16 cellular contexts compared by ENCODE assay signal in genomic region chr16:65125871-65126270, GRCh38. TPM values are rescaled to one million over a fixed set of nuclear protein-coding genes. Genes with fewer than 3 reads are reported as not detected.
DNase-seq lines count a peak whose midpoint lies in the region; ATAC-seq, FAIRE-seq and TF ChIP-seq lines count a peak whose summit lies in the region.
"Had no signal": no experiment of that assay in that cellular context is flagged by ENCODE, and none has a peak within 500 bp of the region (broad histone marks: within the 10 kb centered on the region; RNA-seq: fewer than 3 reads in every experiment).

No MANE protein-coding gene starts in this region.

- in situ Hi-C loops in astrocyte of the spinal cord (cut with HindIII; ENCODE audit: low sequenced_read_pairs): no loop called here

- no peaks in the 10 kb centered on the region for H3K36me3 ChIP-seq in keratinocyte (ENCODE audit: control insufficient read depth in 2 of 2, extremely low read depth in 1 of 2, insufficient read depth in 2 of 2, low read length in 2 of 2)
- H3K36me3 ChIP-seq: MG63, suprapubic skin had no signal

- no peaks in the 10 kb centered on the region for H3K9me3 ChIP-seq in keratinocyte (ENCODE audit: control insufficient read depth, low read depth, low read length)
- H3K9me3 ChIP-seq: MG63, psoas muscle, suprapubic skin had no signal

- H3K4me1 ChIP-seq in keratinocyte (ENCODE audit: control insufficient read depth, extremely low read depth, insufficient read depth, low read length): peaks cover 11% of the 10 kb centered on the region

- no peak overlapping the region for H3K9ac ChIP-seq in keratinocyte (ENCODE audit: control insufficient read depth, extremely low read depth, insufficient read depth, low read length)

- H3K27me3 ChIP-seq in keratinocyte (ENCODE audit: control insufficient read depth, extremely low read depth, insufficient read depth, low read length): peaks cover 31% of the 10 kb centered on the region
- H3K27me3 ChIP-seq: MG63 had no signal

- dilution Hi-C loops in keratinocyte (cut with MboI; ENCODE audit: extremely low pct_ligation_motif_present, low sequenced_read_pairs): no loop called here

- H3K27me3 Mint-ChIP-seq in type B pancreatic cell: peaks cover 45% of the 10 kb centered on the region
- peaks cover 19% of the 10 kb centered on the region for H3K27me3 Mint-ChIP-seq in activated CD8-positive, alpha-beta T cell treated with anti-CD3 and anti-CD28 coated beads for 36 hours

- peak overlapping the region; percentile 56 for H2AFZ ChIP-seq in keratinocyte (ENCODE audit: control insufficient read depth, low read length)

- peak; percentile 62 for FAIRE-seq in keratinocyte (lab: Jason Lieb, UNC)

- H3K4me3 Mint-ChIP-seq in type B pancreatic cell: peak overlapping the region; percentile 51
- no peak overlapping the region for H3K4me3 Mint-ChIP-seq in activated CD8-positive, alpha-beta T cell treated with anti-CD3 and anti-CD28 coated beads for 36 hours
- H3K4me3 Mint-ChIP-seq: activated CD8-positive, alpha-beta T cell treated with anti-CD3 and anti-CD28 coated beads, Interleukin-2, amount 10 ng/mL, durations not matched to agents 7 days and 5 days; activated T-helper 17 cell treated with anti-CD3 and anti-CD28 coated beads, Interleukin-2, amount 50 U/mL, for 72 hours had no signal

- no peak overlapping the region for H3K27ac ChIP-seq in keratinocyte (ENCODE audit: control insufficient read depth, insufficient read depth, low read length)
- H3K27ac ChIP-seq: psoas muscle, suprapubic skin had no signal

- POLR2A ChIA-PET in activated CD8-positive, alpha-beta T cell treated with anti-CD3 and anti-CD28 coated beads for 36 hours (lab: Charles Lee): no interaction called here

- H4K20me1 ChIP-seq in keratinocyte (ENCODE audit: control insufficient read depth, extremely low read depth, insufficient read depth, low read length): no peaks in the 10 kb centered on the region

- DNase-seq in LoVo (ENCODE audit: low spot score): peak; percentile 75
- DNase-seq in astrocyte of the spinal cord (ENCODE audit: low read depth, low spot score): peak; percentile 77
- DNase-seq in keratinocyte (ENCODE audit: low read depth, low spot score): no peak
- no peak for DNase-seq in type B pancreatic cell (ENCODE audit: extremely low spot score, unreplicated experiment)
- no peak for DNase-seq in GM19238 (ENCODE audit: insufficient read length, low spot score)
- no peak for DNase-seq in activated CD8-positive, alpha-beta T cell treated with anti-CD3 and anti-CD28 coated beads for 36 hours
- DNase-seq: activated CD8-positive, alpha-beta T cell treated with anti-CD3 and anti-CD28 coated beads, Interleukin-2, amount 10 ng/mL, durations not matched to agents 7 days and 5 days; anterior cingulate cortex; C1 segment of cervical spinal cord; DMS79; MG63; psoas muscle had no signal

- no peak for TF ChIP-seq CTCF in astrocyte of the spinal cord (IDR thresholded peaks at IDR 0.05; ENCODE audit: low read depth, low read length)
- TF ChIP-seq CTCF in keratinocyte (optimal IDR thresholded peaks at IDR 0.05 in 1 of 3, IDR thresholded peaks at IDR 0.05 in 1 of 3, conservative IDR thresholded peaks at IDR 0.05 in 1 of 3; ENCODE audit: extremely low read depth in 1 of 3, insufficient read depth in 2 of 3, low read length in 3 of 3): no peak
- no peak for TF ChIP-seq CTCF in type B pancreatic cell (conservative IDR thresholded peaks at IDR 0.05)
- no peak for TF ChIP-seq CTCF in activated CD8-positive, alpha-beta T cell treated with anti-CD3 and anti-CD28 coated beads for 36 hours (IDR thresholded peaks at IDR 0.05)

- CTCF ChIA-PET in activated CD8-positive, alpha-beta T cell treated with anti-CD3 and anti-CD28 coated beads for 36 hours (lab: Charles Lee): no interaction called here

- H3K79me2 ChIP-seq in keratinocyte (ENCODE audit: control insufficient read depth, insufficient read depth, low read length): peaks cover 11% of the 10 kb centered on the region

- intact Hi-C loops in activated CD8-positive, alpha-beta T cell treated with anti-CD3 and anti-CD28 coated beads for 36 hours (cut with micrococcal nuclease): no loop called here

- peaks cover 5% of the 10 kb centered on the region for H3K36me3 Mint-ChIP-seq in type B pancreatic cell
- no peaks in the 10 kb centered on the region for H3K36me3 Mint-ChIP-seq in activated CD8-positive, alpha-beta T cell treated with anti-CD3 and anti-CD28 coated beads for 36 hours (ENCODE audit: low read depth)

- peaks cover 8% of the 10 kb centered on the region for H3K9me3 Mint-ChIP-seq in type B pancreatic cell
- H3K9me3 Mint-ChIP-seq in activated CD8-positive, alpha-beta T cell treated with anti-CD3 and anti-CD28 coated beads for 36 hours: no peaks in the 10 kb centered on the region
- H3K9me3 Mint-ChIP-seq: activated T-helper 17 cell treated with anti-CD3 and anti-CD28 coated beads, Interleukin-2, amount 50 U/mL, for 72 hours had no signal

- H3K27ac Mint-ChIP-seq in type B pancreatic cell: peak overlapping the region; percentile 56
- H3K27ac Mint-ChIP-seq in activated CD8-positive, alpha-beta T cell treated with anti-CD3 and anti-CD28 coated beads for 36 hours: no peak overlapping the region
- H3K27ac Mint-ChIP-seq: activated CD8-positive, alpha-beta T cell treated with anti-CD3 and anti-CD28 coated beads, Interleukin-2, amount 10 ng/mL, durations not matched to agents 7 days and 5 days; activated T-helper 17 cell treated with anti-CD3 and anti-CD28 coated beads, Interleukin-2, amount 50 U/mL, for 72 hours had no signal

- H3K4me2 ChIP-seq in keratinocyte (ENCODE audit: control insufficient read depth, extremely low read depth, insufficient read depth, low read depth, low read length): no peak overlapping the region

- no peak for ATAC-seq in activated CD8-positive, alpha-beta T cell treated with anti-CD3 and anti-CD28 coated beads for 36 hours
- no peak for ATAC-seq in GM19328 (IDR thresholded peaks at IDR 0.05; ENCODE audit: unreplicated experiment)
- ATAC-seq: activated CD8-positive, alpha-beta T cell treated with anti-CD3 and anti-CD28 coated beads, Interleukin-2, amount 10 ng/mL, durations not matched to agents 7 days and 5 days; activated T-helper 17 cell treated with anti-CD3 and anti-CD28 coated beads, Interleukin-2, amount 50 U/mL, for 72 hours; psoas muscle had no signal

- H3K9me1 ChIP-seq in keratinocyte (ENCODE audit: control insufficient read depth, extremely low read depth, insufficient read depth, low read length): no peaks in the 10 kb centered on the region

- peaks cover 15% of the 10 kb centered on the region for H3K4me1 Mint-ChIP-seq in type B pancreatic cell (ENCODE audit: unreplicated experiment)
- H3K4me1 Mint-ChIP-seq in activated CD8-positive, alpha-beta T cell treated with anti-CD3 and anti-CD28 coated beads for 36 hours (ENCODE audit: low read depth): no peaks in the 10 kb centered on the region
- H3K4me1 Mint-ChIP-seq: activated T-helper 17 cell treated with anti-CD3 and anti-CD28 coated beads, Interleukin-2, amount 50 U/mL, for 72 hours had no signal

- H3K4me3 ChIP-seq in astrocyte of the spinal cord (ENCODE audit: low read depth, low read length): peak overlapping the region; percentile 98
- H3K4me3 ChIP-seq in keratinocyte (ENCODE audit: control insufficient read depth in 2 of 3, extremely low read depth in 1 of 3, insufficient read depth in 2 of 3, low read depth in 1 of 3, low read length in 3 of 3): no peak overlapping the region
- H3K4me3 ChIP-seq: MG63, psoas muscle, suprapubic skin had no signal

RNA-seq across cellular contexts. Expression of gene CDH11, which starts 4.0 kb away (rescaled TPM):
- polyA plus RNA-seq in keratinocyte: 17.8 to 67.7 TPM (median 36.8 TPM) in 3 replicates
- 1.2 TPM for polyA plus RNA-seq in keratinocyte (2011; ENCODE audit: low read depth)
- 10.8 and 12.5 TPM in 2 replicates for polyA plus RNA-seq in keratinocyte (2011; cell fraction: cytosol; rRNA removed)
- polyA plus RNA-seq in keratinocyte (2011; cell fraction: nucleus; rRNA removed): 50.9 and 52.0 TPM in 2 replicates
- polyA plus RNA-seq in keratinocyte (2012; ENCODE audit: low replicate concordance): 1.1 and 50.4 TPM in 2 replicates
- 33.8 to 109 TPM (median 100 TPM) in 3 replicates for polyA minus RNA-seq in keratinocyte
- 34.1 TPM for polyA minus RNA-seq in keratinocyte (2011; cell fraction: cytosol; rRNA and poly(A)+ RNA removed)
- polyA minus RNA-seq in keratinocyte (2011; cell fraction: nucleus; rRNA and poly(A)+ RNA removed): 71.8 and 152 TPM in 2 replicates
- 34.5 and 287 TPM in 2 replicates for total RNA-seq in type B pancreatic cell (ENCODE audit: low replicate concordance)
- total RNA-seq in activated CD8-positive, alpha-beta T cell treated with anti-CD3 and anti-CD28 coated beads for 36 hours: not detected
- total RNA-seq: activated CD8-positive, alpha-beta T cell treated with anti-CD3 and anti-CD28 coated beads, Interleukin-2, amount 10 ng/mL, durations not matched to agents 7 days and 5 days; activated T-helper 17 cell treated with anti-CD3 and anti-CD28 coated beads, Interleukin-2, amount 50 U/mL, for 72 hours; SK-MEL-5 had no signal

Comparison
In these comparisons a context has a peak if more than half of its experiments do, and no peak if none do; other contexts are left out.
1. DNase-seq: peak in LoVo (single experiment) and astrocyte of the spinal cord (single experiment); none in keratinocyte (single experiment), type B pancreatic cell (single experiment), GM19238 (single experiment) and activated CD8-positive, alpha-beta T cell treated with anti-CD3 and anti-CD28 coated beads for 36 hours (single experiment).
2. RNA of gene CDH11, which starts 4.0 kb away (total RNA-seq): 34.5 to 287 TPM in type B pancreatic cell; not detected in activated CD8-positive, alpha-beta T cell treated with anti-CD3 and anti-CD28 coated beads for 36 hours; every median in the first group is over 10 times any median in the second.